7 cellular contexts compared by ENCODE assay signal in genomic region chr1:36223373-36223995, GRCh38. TPM values are rescaled to one million over a fixed set of nuclear protein-coding genes. Genes with fewer than 3 reads are reported as not detected.
DNase-seq lines count a peak whose midpoint lies in the region; ATAC-seq and TF ChIP-seq lines count a peak whose summit lies in the region.

No MANE protein-coding gene starts in this region.

- peak overlapping the region; percentile 99 for H3K4me3 Mint-ChIP-seq in activated B cell treated with CpG ODN at 0.5 μM for 24 hours
- H3K4me3 Mint-ChIP-seq in natural killer cell treated with Interleukin-12 subunit alpha and Interleukin-12 subunit beta and Interleukin-15 and Interleukin-18, amount 100 ng/mL, for 72 hours = peak overlapping the region; percentile 99

- intact Hi-C loops in activated B cell treated with CpG ODN at 0.5 μM for 24 hours (cut with micrococcal nuclease) (loop anchor here (5.0 kb wide), 3 partner anchors 666 to 1254 kb away; partner anchors contain the start of genes KIAA0319L, NCDN and SFPQ), uterus (cut with DNase I; ENCODE audit: low total_unique reads) (no loop called here)

- peaks cover 36% of the 10 kb centered on the region for H3K4me1 Mint-ChIP-seq in activated B cell treated with CpG ODN at 0.5 μM for 24 hours
- H3K4me1 Mint-ChIP-seq in natural killer cell treated with Interleukin-12 subunit alpha and Interleukin-12 subunit beta and Interleukin-15 and Interleukin-18, amount 100 ng/mL, for 72 hours (ENCODE audit: low read depth in 2 of 2) = peaks cover 26 to 37% of the 10 kb centered on the region in 2 donors

- H3K36me3 Mint-ChIP-seq in activated B cell treated with CpG ODN at 0.5 μM for 24 hours (ENCODE audit: low read depth) = peaks cover 44% of the 10 kb centered on the region
- peaks cover 12% of the 10 kb centered on the region for H3K36me3 Mint-ChIP-seq in natural killer cell treated with Interleukin-12 subunit alpha and Interleukin-12 subunit beta and Interleukin-15 and Interleukin-18, amount 100 ng/mL, for 72 hours

- no peaks in the 10 kb centered on the region for H3K27me3 ChIP-seq in uterus

- no peak for TF ChIP-seq POLR2A in uterus (IDR thresholded peaks at IDR 0.05)

- H3K27me3 Mint-ChIP-seq in activated B cell treated with CpG ODN at 0.5 μM for 24 hours = no peaks in the 10 kb centered on the region
- H3K27me3 Mint-ChIP-seq in natural killer cell treated with Interleukin-12 subunit alpha and Interleukin-12 subunit beta and Interleukin-15 and Interleukin-18, amount 100 ng/mL, for 72 hours = no peaks in the 10 kb centered on the region

- peaks cover 8 to 14% of the 10 kb centered on the region in 2 donors for H3K4me1 ChIP-seq in uterus

- no peaks in the 10 kb centered on the region for H3K36me3 ChIP-seq in uterus

- peak overlapping the region; percentile 93 to 96 for H3K27ac ChIP-seq in uterus

- peak; percentile 47 for DNase-seq in GM03348 (ENCODE audit: low spot score)
- DNase-seq in HuH-7 (ENCODE audit: low spot score) = peak; percentile 52
- no peak for DNase-seq in activated B cell treated with CpG ODN at 0.5 μM for 24 hours
- no peak for DNase-seq in epithelial cell of proximal tubule (ENCODE audit: low read depth)
- peak; percentile 65 for DNase-seq in natural killer cell treated with Interleukin-12 subunit alpha and Interleukin-12 subunit beta and Interleukin-15 and Interleukin-18, amount 100 ng/mL, for 72 hours (ENCODE audit: low spot score)
- peak in 1 of 2 donors; percentile 31 for DNase-seq in uterus

- POLR2A ChIA-PET in activated B cell treated with CpG ODN at 0.5 μM for 24 hours (lab: Charles Lee) = interaction anchor here (0.6 to 4.2 kb wide), 26 partner anchors 11 to 337 kb away, joined by 3 to 62 read pairs (median 6); partner anchors contain the start of genes AGO3, MAP7D1, MRPS15 and SH3D21

- CTCF ChIA-PET in activated B cell treated with CpG ODN at 0.5 μM for 24 hours (lab: Charles Lee) = interaction anchor here (0.7 to 2.9 kb wide), 9 partner anchors 9 to 198 kb away, joined by 3 to 13 read pairs (median 4); no protein-coding TSS in a partner anchor

- H3K9me3 Mint-ChIP-seq in activated B cell treated with CpG ODN at 0.5 μM for 24 hours = no peaks in the 10 kb centered on the region
- no peaks in the 10 kb centered on the region for H3K9me3 Mint-ChIP-seq in natural killer cell treated with Interleukin-12 subunit alpha and Interleukin-12 subunit beta and Interleukin-15 and Interleukin-18, amount 100 ng/mL, for 72 hours

- peak overlapping the region; percentile 100 for H3K27ac Mint-ChIP-seq in activated B cell treated with CpG ODN at 0.5 μM for 24 hours
- H3K27ac Mint-ChIP-seq in natural killer cell treated with Interleukin-12 subunit alpha and Interleukin-12 subunit beta and Interleukin-15 and Interleukin-18, amount 100 ng/mL, for 72 hours = peak overlapping the region; percentile 96 to 98

- no peak for TF ChIP-seq CTCF in activated B cell treated with CpG ODN at 0.5 μM for 24 hours (IDR thresholded peaks at IDR 0.05)
- no peak for TF ChIP-seq CTCF in epithelial cell of proximal tubule (conservative IDR thresholded peaks at IDR 0.05; ENCODE audit: low read depth, low read length)
- TF ChIP-seq CTCF in uterus (IDR thresholded peaks at IDR 0.05) = no peak

- no peaks in the 10 kb centered on the region for H3K9me3 ChIP-seq in uterus

- H3K4me3 ChIP-seq in epithelial cell of proximal tubule (ENCODE audit: low read depth, low read length) (peak overlapping the region; percentile 99), uterus (peak overlapping the region; percentile 48 to 57)

- peak; percentile 29 for ATAC-seq in GM21447 (IDR thresholded peaks at IDR 0.05; ENCODE audit: unreplicated experiment)
- peak; percentile 4 for ATAC-seq in activated B cell treated with CpG ODN at 0.5 μM for 24 hours (ENCODE audit: low read depth)
- ATAC-seq in natural killer cell treated with Interleukin-12 subunit alpha and Interleukin-12 subunit beta and Interleukin-15 and Interleukin-18, amount 100 ng/mL, for 72 hours = peak; percentile 27 to 34

RNA-seq across cellular contexts. Expression of gene THRAP3, which starts 0.8 kb away (rescaled TPM):
- total RNA-seq in activated B cell treated with CpG ODN at 0.5 μM for 24 hours (142 and 145 TPM in 2 replicates), epithelial cell of proximal tubule (62.9 and 96.6 TPM in 2 replicates), uterus (10 to 100 TPM; 21.3 to 99.1 (median 67.5) TPM)
- 100 to 1,000 TPM; 118 to 131 TPM for total RNA-seq in natural killer cell treated with Interleukin-12 subunit alpha and Interleukin-12 subunit beta and Interleukin-15 and Interleukin-18, amount 100 ng/mL, for 72 hours

Comparison
In these comparisons a context has a peak if more than half of its experiments do, and no peak if none do; other contexts are left out.
1. DNase-seq: peak in GM03348 (single experiment), HuH-7 (single experiment) and natural killer cell treated with Interleukin-12 subunit alpha and Interleukin-12 subunit beta and Interleukin-15 and Interleukin-18, amount 100 ng/mL, for 72 hours (single experiment); none in activated B cell treated with CpG ODN at 0.5 μM for 24 hours (single experiment) and epithelial cell of proximal tubule (single experiment).
2. Peak in every context shown above with its lines, with median percentiles within 50 percentile points of each other: ATAC-seq.